ENCODE assay signal across 19 cellular contexts in genomic region chr7:106076537-106076936, GRCh38. TPM values are rescaled to one million over a fixed set of nuclear protein-coding genes. Genes with fewer than 3 reads are reported as not detected.
DNase-seq lines count a peak whose midpoint lies in the region; ATAC-seq and TF ChIP-seq lines count a peak whose summit lies in the region.
"Had no signal": no experiment of that assay in that cellular context is flagged by ENCODE, and none has a peak within 500 bp of the region (broad histone marks: within the 10 kb centered on the region; RNA-seq: fewer than 3 reads in every experiment).

No MANE protein-coding gene starts in this region.

- H3K4me1 ChIP-seq in Loucy (ENCODE audit: insufficient read depth, low read length, poor library complexity, severe bottlenecking) (peaks cover 78% of the 10 kb centered on the region), neural progenitor cell (no peaks in the 10 kb centered on the region)

- H3K9me2 ChIP-seq in Loucy (replicated peaks; ENCODE audit: low read depth, low read length) = no peaks in the 10 kb centered on the region

- H3K36me3 Mint-ChIP-seq in activated CD8-positive, alpha-beta T cell treated with anti-CD3 and anti-CD28 coated beads, Interleukin-2, amount 10 ng/mL, durations not matched to agents 7 days and 5 days (ENCODE audit: low read depth) = no peaks in the 10 kb centered on the region
- no peaks in the 10 kb centered on the region for H3K36me3 Mint-ChIP-seq in activated CD8-positive, alpha-beta T cell treated with anti-CD3 and anti-CD28 coated beads for 36 hours (ENCODE audit: low read depth)
- H3K36me3 Mint-ChIP-seq in activated B cell treated with CpG ODN at 0.5 μM for 24 hours (ENCODE audit: low read depth) (no peaks in the 10 kb centered on the region), neural progenitor cell (no peaks in the 10 kb centered on the region)
- peaks cover 0 to 10% of the 10 kb centered on the region in 2 donors for H3K36me3 Mint-ChIP-seq in stimulated activated naive B cell treated with anti-CD40 and anti-IgM and Interleukin-4, amounts not matched to agents 10 μg/mL and 1 μg/mL and 100 μg/mL, for 72 hours
- H3K36me3 Mint-ChIP-seq: CD14-positive monocyte had no signal

- H4K20me1 ChIP-seq in Loucy (ENCODE audit: insufficient read depth, low read length, poor library complexity, severe bottlenecking) (no peaks in the 10 kb centered on the region), neural progenitor cell (ENCODE audit: low read depth) (no peaks in the 10 kb centered on the region)

- H3K9ac ChIP-seq in Loucy (ENCODE audit: low read depth, low read length, poor library complexity, severe bottlenecking) (peak overlapping the region; percentile 8), neural progenitor cell (no peak overlapping the region)

- CTCF ChIA-PET in activated CD8-positive, alpha-beta T cell treated with anti-CD3 and anti-CD28 coated beads, Interleukin-2, amount 10 ng/mL, durations not matched to agents 7 days and 5 days (lab: Charles Lee) = interaction anchor here (0.9 to 1.4 kb wide), 3 partner anchors 20 to 100 kb away, joined by 3 to 4 read pairs (median 3); no protein-coding TSS in a partner anchor
- CTCF ChIA-PET in activated CD8-positive, alpha-beta T cell treated with anti-CD3 and anti-CD28 coated beads for 36 hours (lab: Charles Lee) = interaction anchor here (1.0 kb wide), 2 partner anchors 20 to 79 kb away, joined by 3 to 5 read pairs; no protein-coding TSS in a partner anchor
- CTCF ChIA-PET in activated B cell treated with CpG ODN at 0.5 μM for 24 hours (lab: Charles Lee) = interaction anchor here (0.6 to 14.1 kb wide), 3 partner anchors 12 to 77 kb away, joined by 3 to 152 read pairs (median 7); no protein-coding TSS in a partner anchor

- no peak for TF ChIP-seq CTCF in activated CD8-positive, alpha-beta T cell treated with anti-CD3 and anti-CD28 coated beads for 36 hours (IDR thresholded peaks at IDR 0.05)
- TF ChIP-seq CTCF in Loucy (conservative IDR thresholded peaks at IDR 0.05; ENCODE audit: low read length) = no peak
- no peak for TF ChIP-seq CTCF in activated B cell treated with CpG ODN at 0.5 μM for 24 hours (IDR thresholded peaks at IDR 0.05)
- TF ChIP-seq CTCF in neural progenitor cell (IDR thresholded peaks at IDR 0.05) = no peak

- DNase-seq in activated CD8-positive, alpha-beta T cell treated with anti-CD3 and anti-CD28 coated beads, Interleukin-2, amount 10 ng/mL, durations not matched to agents 7 days and 5 days = no peak
- no peak for DNase-seq in activated CD8-positive, alpha-beta T cell treated with anti-CD3 and anti-CD28 coated beads for 36 hours
- DNase-seq in activated B cell treated with CpG ODN at 0.5 μM for 24 hours (no peak), HUDEP-2 (lab: John Stamatoyannopoulos, UW; ENCODE audit: unreplicated experiment in 76 of 76) (no peak), neural progenitor cell (ENCODE audit: low spot score) (no peak)
- no peak for DNase-seq in stimulated activated naive B cell treated with anti-CD40 and anti-IgM and Interleukin-4, amounts not matched to agents 10 μg/mL and 1 μg/mL and 100 μg/mL, for 72 hours
- DNase-seq: COR-L47, DMS153, NCI-H1092, NCI-H146, NCI-H226, NCI-H526, PC-9, SJCRH30 had no signal

- H2AFZ ChIP-seq in Loucy (ENCODE audit: low read length) (peak overlapping the region; percentile 42; the same call in 1 of the 2 replicates), neural progenitor cell (replicated peaks) (no peak overlapping the region)
- H2AFZ ChIP-seq: GM23338, PC-9 had no signal

- no peak overlapping the region for H3K4me3 Mint-ChIP-seq in activated CD8-positive, alpha-beta T cell treated with anti-CD3 and anti-CD28 coated beads, Interleukin-2, amount 10 ng/mL, durations not matched to agents 7 days and 5 days
- H3K4me3 Mint-ChIP-seq in activated CD8-positive, alpha-beta T cell treated with anti-CD3 and anti-CD28 coated beads for 36 hours = no peak overlapping the region
- H3K4me3 Mint-ChIP-seq in activated B cell treated with CpG ODN at 0.5 μM for 24 hours = peak overlapping the region; percentile 56
- peak overlapping the region; percentile 31 to 63 for H3K4me3 Mint-ChIP-seq in stimulated activated naive B cell treated with anti-CD40 and anti-IgM and Interleukin-4, amounts not matched to agents 10 μg/mL and 1 μg/mL and 100 μg/mL, for 72 hours
- no peak overlapping the region for H3K4me3 Mint-ChIP-seq in neural progenitor cell
- H3K4me3 Mint-ChIP-seq: CD14-positive monocyte, GM23338 had no signal

- no peak for ATAC-seq in activated CD8-positive, alpha-beta T cell treated with anti-CD3 and anti-CD28 coated beads, Interleukin-2, amount 10 ng/mL, durations not matched to agents 7 days and 5 days
- no peak for ATAC-seq in activated CD8-positive, alpha-beta T cell treated with anti-CD3 and anti-CD28 coated beads for 36 hours
- ATAC-seq in activated B cell treated with CpG ODN at 0.5 μM for 24 hours (ENCODE audit: low read depth) (no peak), GM21423 (IDR thresholded peaks at IDR 0.05; ENCODE audit: unreplicated experiment) (no peak)
- no peak for ATAC-seq in stimulated activated naive B cell treated with anti-CD40 and anti-IgM and Interleukin-4, amounts not matched to agents 10 μg/mL and 1 μg/mL and 100 μg/mL, for 72 hours (replicated peaks)
- ATAC-seq: GM23338, HCT116 had no signal

- H3K36me3 ChIP-seq in Loucy (ENCODE audit: insufficient read depth, low read length) (no peaks in the 10 kb centered on the region), neural progenitor cell (no peaks in the 10 kb centered on the region)
- H3K36me3 ChIP-seq: SJCRH30 had no signal

- H3K4me2 ChIP-seq in Loucy (ENCODE audit: low read depth, low read length, poor library complexity, severe bottlenecking) (peak overlapping the region; percentile 16), neural progenitor cell (no peak overlapping the region)
- H3K4me2 ChIP-seq: GM23338, PC-9 had no signal

- H3K27me3 Mint-ChIP-seq in activated CD8-positive, alpha-beta T cell treated with anti-CD3 and anti-CD28 coated beads, Interleukin-2, amount 10 ng/mL, durations not matched to agents 7 days and 5 days (ENCODE audit: low read depth) = no peaks in the 10 kb centered on the region
- H3K27me3 Mint-ChIP-seq in activated CD8-positive, alpha-beta T cell treated with anti-CD3 and anti-CD28 coated beads for 36 hours = no peaks in the 10 kb centered on the region
- no peaks in the 10 kb centered on the region for H3K27me3 Mint-ChIP-seq in activated B cell treated with CpG ODN at 0.5 μM for 24 hours
- no peaks in the 10 kb centered on the region for H3K27me3 Mint-ChIP-seq in stimulated activated naive B cell treated with anti-CD40 and anti-IgM and Interleukin-4, amounts not matched to agents 10 μg/mL and 1 μg/mL and 100 μg/mL, for 72 hours
- peaks cover 4% of the 10 kb centered on the region for H3K27me3 Mint-ChIP-seq in neural progenitor cell (ENCODE audit: insufficient read depth, low read depth)

- H3K27me3 ChIP-seq in Loucy (ENCODE audit: insufficient read depth, low read length, poor library complexity, severe bottlenecking) = no peaks in the 10 kb centered on the region
- H3K27me3 ChIP-seq in neural progenitor cell = no peaks in the 10 kb centered on the region
- H3K27me3 ChIP-seq: SJCRH30 had no signal

- H3K79me2 ChIP-seq in Loucy (ENCODE audit: insufficient read depth, low read length) (no peaks in the 10 kb centered on the region), neural progenitor cell (ENCODE audit: low read depth) (no peaks in the 10 kb centered on the region)

- H3K4me3 ChIP-seq in Loucy (ENCODE audit: low read length, poor library complexity, severe bottlenecking) = no peak overlapping the region
- no peak overlapping the region for H3K4me3 ChIP-seq in neural progenitor cell
- H3K4me3 ChIP-seq: GM23338, PC-9, SJCRH30 had no signal

- peak overlapping the region; percentile 37 for H3K27ac Mint-ChIP-seq in activated CD8-positive, alpha-beta T cell treated with anti-CD3 and anti-CD28 coated beads, Interleukin-2, amount 10 ng/mL, durations not matched to agents 7 days and 5 days
- no peak overlapping the region for H3K27ac Mint-ChIP-seq in activated CD8-positive, alpha-beta T cell treated with anti-CD3 and anti-CD28 coated beads for 36 hours
- H3K27ac Mint-ChIP-seq in activated B cell treated with CpG ODN at 0.5 μM for 24 hours = peak overlapping the region; percentile 77
- H3K27ac Mint-ChIP-seq in stimulated activated naive B cell treated with anti-CD40 and anti-IgM and Interleukin-4, amounts not matched to agents 10 μg/mL and 1 μg/mL and 100 μg/mL, for 72 hours = peak overlapping the region; percentile 65
- H3K27ac Mint-ChIP-seq in neural progenitor cell = no peak overlapping the region
- H3K27ac Mint-ChIP-seq: CD14-positive monocyte, GM23338 had no signal

- peaks cover 59% of the 10 kb centered on the region for H3K4me1 Mint-ChIP-seq in activated CD8-positive, alpha-beta T cell treated with anti-CD3 and anti-CD28 coated beads, Interleukin-2, amount 10 ng/mL, durations not matched to agents 7 days and 5 days (ENCODE audit: low read depth)
- peaks cover 40% of the 10 kb centered on the region for H3K4me1 Mint-ChIP-seq in activated CD8-positive, alpha-beta T cell treated with anti-CD3 and anti-CD28 coated beads for 36 hours (ENCODE audit: low read depth)
- H3K4me1 Mint-ChIP-seq in activated B cell treated with CpG ODN at 0.5 μM for 24 hours (peaks cover 93% of the 10 kb centered on the region), neural progenitor cell (peaks cover 31% of the 10 kb centered on the region)
- peaks cover 57 to 82% of the 10 kb centered on the region in 2 donors for H3K4me1 Mint-ChIP-seq in stimulated activated naive B cell treated with anti-CD40 and anti-IgM and Interleukin-4, amounts not matched to agents 10 μg/mL and 1 μg/mL and 100 μg/mL, for 72 hours

- H3F3A ChIP-seq in Loucy (ENCODE audit: low read depth) = peaks cover 11% of the 10 kb centered on the region
- no peaks in the 10 kb centered on the region for H3F3A ChIP-seq in neural progenitor cell (ENCODE audit: low read depth)

- H3K9me3 ChIP-seq in Loucy (ENCODE audit: insufficient read depth, low read depth, low read length) = no peaks in the 10 kb centered on the region
- H3K9me3 ChIP-seq in neural progenitor cell (ENCODE audit: low read depth) = no peaks in the 10 kb centered on the region

- H3K27ac ChIP-seq in neural progenitor cell = no peak overlapping the region
- H3K27ac ChIP-seq: PC-9, SJCRH30 had no signal

- H3K9me3 Mint-ChIP-seq in activated CD8-positive, alpha-beta T cell treated with anti-CD3 and anti-CD28 coated beads, Interleukin-2, amount 10 ng/mL, durations not matched to agents 7 days and 5 days (ENCODE audit: insufficient read depth) = no peaks in the 10 kb centered on the region
- H3K9me3 Mint-ChIP-seq in activated CD8-positive, alpha-beta T cell treated with anti-CD3 and anti-CD28 coated beads for 36 hours = no peaks in the 10 kb centered on the region
- no peaks in the 10 kb centered on the region for H3K9me3 Mint-ChIP-seq in activated B cell treated with CpG ODN at 0.5 μM for 24 hours
- H3K9me3 Mint-ChIP-seq in stimulated activated naive B cell treated with anti-CD40 and anti-IgM and Interleukin-4, amounts not matched to agents 10 μg/mL and 1 μg/mL and 100 μg/mL, for 72 hours = peaks cover 2 to 8% of the 10 kb centered on the region in 2 donors
- no peaks in the 10 kb centered on the region for H3K9me3 Mint-ChIP-seq in neural progenitor cell
- H3K9me3 Mint-ChIP-seq: CD14-positive monocyte, GM23338 had no signal

- intact Hi-C loops in activated CD8-positive, alpha-beta T cell treated with anti-CD3 and anti-CD28 coated beads for 36 hours (cut with micrococcal nuclease) = no loop called here
- intact Hi-C loops in activated B cell treated with CpG ODN at 0.5 μM for 24 hours (cut with micrococcal nuclease) = loop anchor here (1.0 to 10.0 kb wide), 2 partner anchors 8 to 1558 kb away; no protein-coding TSS in a partner anchor

- POLR2A ChIA-PET in activated CD8-positive, alpha-beta T cell treated with anti-CD3 and anti-CD28 coated beads, Interleukin-2, amount 10 ng/mL, durations not matched to agents 7 days and 5 days (lab: Charles Lee) = interaction anchor here (1.4 kb wide), 1 partner anchor 35 kb away, joined by 3 read pairs; no protein-coding TSS in a partner anchor
- POLR2A ChIA-PET in activated CD8-positive, alpha-beta T cell treated with anti-CD3 and anti-CD28 coated beads for 36 hours (lab: Charles Lee) = interaction anchor here (0.9 kb wide), 1 partner anchor 19 kb away, joined by 5 read pairs; no protein-coding TSS in a partner anchor
- POLR2A ChIA-PET in activated B cell treated with CpG ODN at 0.5 μM for 24 hours (lab: Charles Lee) = interaction anchor here (0.6 to 12.3 kb wide), 5 partner anchors 9 to 34 kb away, joined by 3 to 250 read pairs (median 16); partner anchors contain the start of gene SYPL1

RNA-seq across cellular contexts. Expression of gene SYPL1, which starts 35.6 kb away (rescaled TPM):
- 10 to 100 TPM; 51.3 to 52.4 TPM for total RNA-seq in activated CD8-positive, alpha-beta T cell treated with anti-CD3 and anti-CD28 coated beads, Interleukin-2, amount 10 ng/mL, durations not matched to agents 7 days and 5 days
- 10 to 100 TPM; 40.1 to 44.6 TPM for total RNA-seq in activated CD8-positive, alpha-beta T cell treated with anti-CD3 and anti-CD28 coated beads for 36 hours
- total RNA-seq in activated B cell treated with CpG ODN at 0.5 μM for 24 hours (109 and 116 TPM in 2 replicates), neural progenitor cell (ENCODE audit: low replicate concordance) (29.9 and 48.8 TPM in 2 replicates)

Comparison
In these comparisons a context has a peak if more than half of its experiments do, and no peak if none do; other contexts are left out.
1. H3K27ac Mint-ChIP-seq: peak in activated CD8-positive, alpha-beta T cell treated with anti-CD3 and anti-CD28 coated beads, Interleukin-2, amount 10 ng/mL, durations not matched to agents 7 days and 5 days (single experiment), activated B cell treated with CpG ODN at 0.5 μM for 24 hours (single experiment) and stimulated activated naive B cell treated with anti-CD40 and anti-IgM and Interleukin-4, amounts not matched to agents 10 μg/mL and 1 μg/mL and 100 μg/mL, for 72 hours (single experiment); none in activated CD8-positive, alpha-beta T cell treated with anti-CD3 and anti-CD28 coated beads for 36 hours (single experiment) and neural progenitor cell (single experiment).
2. H3K4me3 Mint-ChIP-seq: peak in activated B cell treated with CpG ODN at 0.5 μM for 24 hours (single experiment) and stimulated activated naive B cell treated with anti-CD40 and anti-IgM and Interleukin-4, amounts not matched to agents 10 μg/mL and 1 μg/mL and 100 μg/mL, for 72 hours (2 of 2); none in activated CD8-positive, alpha-beta T cell treated with anti-CD3 and anti-CD28 coated beads, Interleukin-2, amount 10 ng/mL, durations not matched to agents 7 days and 5 days (single experiment), activated CD8-positive, alpha-beta T cell treated with anti-CD3 and anti-CD28 coated beads for 36 hours (single experiment) and neural progenitor cell (single experiment).